16 cellular contexts compared by ENCODE assay signal in genomic region chr9:78133751-78134150, GRCh38.
A peak's percentile ranks its signal among the peaks of the same experiment; 100 is the strongest.
DNase-seq lines count a peak whose midpoint lies in the region; ATAC-seq and TF ChIP-seq lines count a peak whose summit lies in the region.
"Had no signal": no experiment of that assay in that cellular context is flagged by ENCODE, and none has a peak within 500 bp of the region (broad histone marks: within the 10 kb centered on the region; RNA-seq: fewer than 3 reads in every experiment).

No MANE protein-coding gene starts in this region.

- intact Hi-C loops in activated CD4-positive, alpha-beta T cell treated with anti-CD3 and anti-CD28 coated beads for 36 hours (cut with DNase I, micrococcal nuclease): loop anchor here (5.0 kb wide), 2 partner anchors 79 to 104 kb away; partner anchors contain the start of gene CEP78 (in 1 of the 2)

- peaks cover 22% of the 10 kb centered on the region for H3K4me1 Mint-ChIP-seq in activated CD4-positive, alpha-beta T cell treated with anti-CD3 and anti-CD28 coated beads for 36 hours

- H3K4me3 Mint-ChIP-seq in activated CD4-positive, alpha-beta T cell treated with anti-CD3 and anti-CD28 coated beads for 36 hours: no peak overlapping the region
- H3K4me3 Mint-ChIP-seq: dendritic cell treated with granulocyte-macrophage colony-stimulating factor and Interleukin-4, amounts not matched to agents 40 ng/mL and 50 ng/mL, for 4 days; neural crest cell had no signal

- peaks cover 5% of the 10 kb centered on the region for H3K9me3 Mint-ChIP-seq in activated CD4-positive, alpha-beta T cell treated with anti-CD3 and anti-CD28 coated beads for 36 hours (ENCODE audit: low read depth)

- no peak overlapping the region for H3K4me3 ChIP-seq in coronary artery
- H3K4me3 ChIP-seq: lower lobe of right lung, SJCRH30, thoracic aorta had no signal

- H3K36me3 Mint-ChIP-seq in activated CD4-positive, alpha-beta T cell treated with anti-CD3 and anti-CD28 coated beads for 36 hours (ENCODE audit: low read depth): peaks cover 3% of the 10 kb centered on the region

- ATAC-seq in activated CD4-positive, alpha-beta T cell treated with anti-CD3 and anti-CD28 coated beads for 36 hours: peak; percentile 74
- ATAC-seq in GM19468 (IDR thresholded peaks at IDR 0.05; ENCODE audit: extremely low read depth, unreplicated experiment) (peak; percentile 45), HG03520 (IDR thresholded peaks at IDR 0.05; ENCODE audit: unreplicated experiment) (peak; percentile 50), HG02798 (IDR thresholded peaks at IDR 0.05; ENCODE audit: poor library complexity, unreplicated experiment) (no peak), GM19397 (IDR thresholded peaks at IDR 0.05; ENCODE audit: unreplicated experiment) (no peak)
- ATAC-seq: lower lobe of right lung had no signal

- POLR2A ChIA-PET in activated CD4-positive, alpha-beta T cell treated with anti-CD3 and anti-CD28 coated beads for 36 hours (lab: Charles Lee): no interaction called here

- no peak overlapping the region for H3K27ac Mint-ChIP-seq in activated CD4-positive, alpha-beta T cell treated with anti-CD3 and anti-CD28 coated beads for 36 hours
- H3K27ac Mint-ChIP-seq: dendritic cell treated with granulocyte-macrophage colony-stimulating factor and Interleukin-4, amounts not matched to agents 40 ng/mL and 50 ng/mL, for 4 days had no signal

- H3K27ac ChIP-seq in coronary artery: no peak overlapping the region
- H3K27ac ChIP-seq: lower lobe of right lung, SJCRH30, thoracic aorta had no signal

- H3K27me3 Mint-ChIP-seq in activated CD4-positive, alpha-beta T cell treated with anti-CD3 and anti-CD28 coated beads for 36 hours: no peaks in the 10 kb centered on the region
- H3K27me3 Mint-ChIP-seq: dendritic cell treated with granulocyte-macrophage colony-stimulating factor and Interleukin-4, amounts not matched to agents 40 ng/mL and 50 ng/mL, for 4 days had no signal

- peak; percentile 41 for DNase-seq in activated CD4-positive, alpha-beta T cell treated with anti-CD3 and anti-CD28 coated beads for 36 hours
- DNase-seq in activated CD4-positive, alpha-beta T cell treated with anti-CD3 and anti-CD28 coated beads, Interleukin-2, amount 50 U/mL, for 4 hours: no peak
- DNase-seq in kidney tubule cell (ENCODE audit: low spot score) (peak; percentile 57), coronary artery (ENCODE audit: low spot score) (no peak)
- DNase-seq: anterior cingulate cortex, lower lobe of right lung, NCI-H2029 treated with DMSO at 0.1 percent for 48 hours, NCI-H748 treated with DMSO at 0.1 percent for 48 hours, SJCRH30 had no signal

- TF ChIP-seq CTCF in coronary artery (IDR thresholded peaks at IDR 0.05): no peak

- CTCF ChIA-PET in activated CD4-positive, alpha-beta T cell treated with anti-CD3 and anti-CD28 coated beads for 36 hours (lab: Charles Lee): interaction anchor here (1.0 to 1.3 kb wide), 2 partner anchors 12 to 32 kb away, joined by 3 read pairs; no protein-coding TSS in a partner anchor

Comparison
In these comparisons a context has a peak if more than half of its experiments do, and no peak if none do; other contexts are left out.
1. DNase-seq: peak in activated CD4-positive, alpha-beta T cell treated with anti-CD3 and anti-CD28 coated beads for 36 hours (single experiment) and kidney tubule cell (single experiment); none in activated CD4-positive, alpha-beta T cell treated with anti-CD3 and anti-CD28 coated beads, Interleukin-2, amount 50 U/mL, for 4 hours (0 of 2) and coronary artery (single experiment).
2. ATAC-seq: peak in activated CD4-positive, alpha-beta T cell treated with anti-CD3 and anti-CD28 coated beads for 36 hours (single experiment), GM19468 (single experiment) and HG03520 (single experiment); none in HG02798 (single experiment) and GM19397 (single experiment).